ENCODE assay signal across 22 cellular contexts in genomic region chr1:38670544-38671122, GRCh38.
"Had no signal": no experiment of that assay in that cellular context is flagged by ENCODE, and none has a peak within 500 bp of the region (broad histone marks: within the 10 kb centered on the region; RNA-seq: fewer than 3 reads in every experiment).

No MANE protein-coding gene starts in this region.

- H3K4me3 Mint-ChIP-seq: central memory CD8-positive, alpha-beta T cell; memory B cell; nephron progenitor cell; stimulated activated naive B cell treated with anti-CD40 and anti-IgM and Interleukin-4, amounts not matched to agents 10 μg/mL and 1 μg/mL and 100 μg/mL, for 72 hours; stimulated activated naive CD8-positive, alpha-beta T cell treated with anti-CD3 and anti-CD28 coated beads, Interleukin-15, Interleukin-2, amounts not matched to agents 100 ng/mL and 50 ng/mL, for 24 hours had no signal

- DNase-seq: cortex of kidney; foreskin fibroblast; gastrocnemius medialis; heart left ventricle; kidney; nephron progenitor cell; ovary; posterior cingulate gyrus; retina; right lobe of liver; small intestine; stimulated activated CD4-positive, alpha-beta T cell treated with anti-CD3 and anti-CD28 coated beads, Interleukin-15, amount 100 ng/mL, for 24 hours; stimulated activated CD4-positive, alpha-beta T cell treated with anti-CD3 and anti-CD28 coated beads, Interleukin-2, amount 100 ng/mL, for 48 hours; stimulated activated naive B cell treated with anti-CD40 and anti-IgM and Interleukin-4, amounts not matched to agents 10 μg/mL and 1 μg/mL and 100 μg/mL, for 72 hours had no signal

- H3K79me2 ChIP-seq: hepatocyte had no signal

- H3K27ac Mint-ChIP-seq: memory B cell; nephron progenitor cell; stimulated activated naive B cell treated with anti-CD40 and anti-IgM and Interleukin-4, amounts not matched to agents 10 μg/mL and 1 μg/mL and 100 μg/mL, for 72 hours; stimulated activated naive CD8-positive, alpha-beta T cell treated with anti-CD3 and anti-CD28 coated beads, Interleukin-15, Interleukin-2, amounts not matched to agents 100 ng/mL and 50 ng/mL, for 24 hours had no signal

- H3K9me3 ChIP-seq: gastrocnemius medialis, ovary, right lobe of liver had no signal

- ATAC-seq: gastrocnemius medialis; heart left ventricle; left lobe of liver; right lobe of liver; stimulated activated naive B cell treated with anti-CD40 and anti-IgM and Interleukin-4, amounts not matched to agents 10 μg/mL and 1 μg/mL and 100 μg/mL, for 72 hours had no signal

- FAIRE-seq: kidney, small intestine had no signal

- H3K4me2 ChIP-seq: hepatocyte had no signal

- H3K4me1 ChIP-seq: gastrocnemius medialis, heart left ventricle, right lobe of liver, tibial nerve had no signal

- H3K9me3 Mint-ChIP-seq: central memory CD8-positive, alpha-beta T cell; memory B cell had no signal

- H2AFZ ChIP-seq: hepatocyte had no signal

- H3K4me3 ChIP-seq: gastrocnemius medialis, heart left ventricle, hepatocyte, lung, ovary, right lobe of liver, thoracic aorta, tibial nerve had no signal

- H3K27me3 ChIP-seq: ovary, right lobe of liver, tibial nerve had no signal

- H3K27ac ChIP-seq: gastrocnemius medialis, heart left ventricle, hepatocyte, ovary, right lobe of liver, thoracic aorta, tibial nerve had no signal

- H3K36me3 ChIP-seq: gastrocnemius medialis, heart left ventricle, ovary, right lobe of liver, thoracic aorta, tibial nerve had no signal

- H3K36me3 Mint-ChIP-seq: memory B cell; stimulated activated naive B cell treated with anti-CD40 and anti-IgM and Interleukin-4, amounts not matched to agents 10 μg/mL and 1 μg/mL and 100 μg/mL, for 72 hours had no signal

- H3K4me1 Mint-ChIP-seq: central memory CD8-positive, alpha-beta T cell; memory B cell; nephron progenitor cell; stimulated activated naive B cell treated with anti-CD40 and anti-IgM and Interleukin-4, amounts not matched to agents 10 μg/mL and 1 μg/mL and 100 μg/mL, for 72 hours had no signal
